In genomic region chr3:128426128-128426921, GRCh38 we compare ENCODE assay signal across 9 cellular contexts. TPM values are rescaled to one million over a fixed set of nuclear protein-coding genes. Genes with fewer than 3 reads are reported as not detected.
DNase-seq lines count a peak whose midpoint lies in the region; ATAC-seq and TF ChIP-seq lines count a peak whose summit lies in the region.
"Had no signal": no experiment of that assay in that cellular context is flagged by ENCODE, and none has a peak within 500 bp of the region (broad histone marks: within the 10 kb centered on the region; RNA-seq: fewer than 3 reads in every experiment).

No MANE protein-coding gene starts in this region.

- no peak for TF ChIP-seq POLR2A in right lobe of liver (IDR thresholded peaks at IDR 0.05)

- in situ Hi-C loops in KBM-7 (cut with MboI; ENCODE audit: low pct_unique_long_range_greater_than_20kb, low sequenced_read_pairs) = no loop called here

- H3K9me3 ChIP-seq in right lobe of liver = no peaks in the 10 kb centered on the region

- no peaks in the 10 kb centered on the region for H3K27me3 ChIP-seq in right lobe of liver

- DNase-seq in CD1c-positive myeloid dendritic cell (ENCODE audit: extremely low spot score) (peak; percentile 68), KBM-7 (peak; percentile 58), cerebellum (ENCODE audit: low spot score) (peak; percentile 71), right lobe of liver (peak; percentile 57 to 67 (median 61)), cortex of kidney (lab: John Stamatoyannopoulos, UW) (no peak)
- DNase-seq in activated CD4-positive, CD25-positive, alpha-beta regulatory T cell (lab: John Stamatoyannopoulos, UW) = peak in 3 of 4 experiments; percentile 24 to 33 (median 25)
- peak; percentile 14 for DNase-seq in stimulated activated CD8-positive, alpha-beta memory T cell treated with anti-CD3 and anti-CD28 coated beads, Interleukin-15, amount 100 ng/mL, for 1 hour (ENCODE audit: low read depth)

- 1% methylated on average over 19 of the region's 66 CpGs for WGBS in right lobe of liver (ENCODE audit: insufficient coverage, low coverage, low lambda C conversion rate, missing lambda C conversion rate)

- H3K36me3 ChIP-seq in right lobe of liver = no peaks in the 10 kb centered on the region

- H3K27ac ChIP-seq in right lobe of liver = no peak overlapping the region

- peak; percentile 88 for ATAC-seq in GM19463 (IDR thresholded peaks at IDR 0.05; ENCODE audit: unreplicated experiment)
- ATAC-seq in right lobe of liver = peak; percentile 92 to 97 (median 95)

- intact Hi-C loops in right lobe of liver (cut with DNase I) = loop anchor here (5.0 to 10.0 kb wide), 2 partner anchors 71 to 158 kb away; no protein-coding TSS in a partner anchor

- TF ChIP-seq CTCF in right lobe of liver (IDR thresholded peaks at IDR 0.05) = peak; percentile 81 to 98 (median 90)

- H3K4me1 ChIP-seq in right lobe of liver = peaks cover 0 to 8% (median 0%) of the 10 kb centered on the region in 4 donors

- peak overlapping the region in 2 of 3 donors; percentile 10 to 42 for H3K4me3 ChIP-seq in right lobe of liver

RNA-seq across cellular contexts. Expression of gene DNAJB8, which starts 40.4 kb away (rescaled TPM):
- not detected for total RNA-seq in cerebellum
- total RNA-seq in right lobe of liver = not detected
- total RNA-seq: urinary bladder had no signal
